1 cellular context compared by ENCODE assay signal in the genomic region with DNA sequence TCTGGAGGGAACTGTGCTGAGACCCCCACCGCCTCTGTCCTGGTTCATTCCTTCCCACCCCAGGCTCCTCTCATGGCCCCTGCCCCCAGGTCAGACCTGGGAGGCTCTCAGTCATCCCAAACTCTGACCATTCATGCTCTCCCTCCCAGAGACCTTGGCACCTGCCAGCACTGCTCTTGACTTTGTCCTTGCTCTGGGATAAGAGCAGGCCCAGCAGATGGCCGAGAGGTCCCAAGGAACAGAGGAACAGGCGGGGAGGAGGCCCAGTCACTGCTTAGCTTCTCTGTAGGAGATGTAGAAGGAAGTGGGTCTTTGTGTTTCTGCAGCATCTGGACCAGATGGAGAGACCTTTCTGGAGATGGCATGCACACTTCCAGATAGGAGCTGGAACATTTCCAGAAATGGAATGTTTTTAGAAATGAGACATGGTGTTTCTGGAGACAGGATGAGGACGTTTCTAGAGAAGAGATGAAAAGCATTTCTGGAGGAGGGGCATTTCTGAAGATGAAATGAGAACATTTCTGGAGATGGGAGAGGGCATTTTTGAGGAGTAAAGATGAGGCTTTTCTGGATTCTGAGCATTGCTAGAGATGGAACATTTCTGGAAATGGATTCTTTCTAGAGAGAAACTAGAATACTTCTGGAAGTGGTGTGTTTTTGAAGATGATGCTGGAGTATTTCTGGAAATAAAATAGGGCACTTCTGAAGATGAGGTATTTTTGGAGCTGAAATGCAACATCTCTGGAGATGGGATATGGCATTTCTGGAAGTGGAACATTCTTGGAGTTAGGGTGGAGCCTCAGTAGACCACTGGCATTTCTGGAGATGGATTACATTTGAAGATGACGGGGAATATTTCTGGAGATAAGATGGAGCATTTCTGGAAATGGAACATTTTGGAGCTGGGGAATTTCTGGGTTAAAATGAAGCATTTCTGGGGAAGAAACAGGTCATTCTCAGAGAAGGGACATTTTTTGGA.
TF ChIP-seq lines count a peak whose summit lies in the region.

No MANE protein-coding gene starts in this region.

TF ChIP-seq in IMR-90, 13 proteins besides CTCF, POLR2A, EP300 and RAD21:
- TF ChIP-seq FOS (IDR thresholded peaks at IDR 0.05; ENCODE audit: low read depth, low read length) (no peak), MAZ (IDR thresholded peaks at IDR 0.05; ENCODE audit: borderline replicate concordance, low read depth, low read length) (no peak), CEBPB (IDR thresholded peaks at IDR 0.05; ENCODE audit: low read depth, low read length) (no peak)
